ENCODE assay signal across 24 cellular contexts in the genomic region with DNA sequence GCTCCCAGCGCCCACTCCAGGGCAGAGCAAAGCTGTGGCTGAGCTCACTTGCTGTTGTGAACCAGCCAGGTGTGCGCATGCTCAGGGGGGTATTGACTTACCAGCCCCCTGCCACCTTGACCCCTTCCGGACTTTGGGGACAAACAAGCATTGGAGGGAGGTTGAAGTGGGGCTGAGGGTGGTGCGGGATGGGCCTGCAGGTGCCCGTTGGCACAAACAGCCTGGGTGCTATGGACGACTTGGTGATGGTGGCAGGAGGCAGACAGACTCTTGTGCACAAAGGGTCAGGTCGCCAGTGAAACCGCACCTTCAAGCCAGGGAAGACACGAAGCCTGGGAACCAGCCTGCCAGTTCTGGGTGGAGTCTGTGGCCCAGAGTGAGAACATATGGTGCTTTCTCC.
"Had no signal": no experiment of that assay in that cellular context is flagged by ENCODE, and none has a peak within 500 bp of the region (broad histone marks: within the 10 kb centered on the region; RNA-seq: fewer than 3 reads in every experiment).

No MANE protein-coding gene starts in this region.

- H3K36me3 ChIP-seq: ascending aorta, SJSA1 had no signal

- DNase-seq: activated CD4-positive, alpha-beta T cell treated with anti-CD3 and anti-CD28 coated beads for 48 hours; activated CD4-positive, alpha-beta T cell treated with anti-CD3 and anti-CD28 coated beads, Interleukin-2, amount 50 U/mL, for 4 hours; activated CD4-positive, CD25-positive, alpha-beta regulatory T cell treated with anti-CD3 and anti-CD28 coated beads, Interleukin-2, amount 50 U/mL, for 72 hours; activated CD8-positive, alpha-beta memory T cell treated with anti-CD3 and anti-CD28 coated beads, Interleukin-2, amount 50 U/mL, for 48 hours; activated CD8-positive, alpha-beta T cell treated with anti-CD3 and anti-CD28 coated beads, Interleukin-2, amount 10 ng/mL, durations not matched to agents 7 days and 5 days; activated effector memory CD4-positive, alpha-beta T cell treated with Interleukin-2 at 50 U/mL for 16 hours; activated naive CD4-positive, alpha-beta T cell; activated T-cell treated with anti-CD3 and anti-CD28 coated beads, Interleukin-2, amount 50 U/mL, for 1 hour; body of pancreas; Karpas-422; NCI-H1105 treated with DMSO at 0.1 percent for 48 hours; NCI-H1436 treated with DMSO at 0.1 percent for 48 hours; NCI-H1930; NCI-H2171; NCI-H2227 treated with DMSO at 0.1 percent for 48 hours; NCI-H446 treated with DMSO at 0.1 percent for 48 hours; NCI-H774; PC-3; SHP77 had no signal

- H3K9me3 ChIP-seq: ascending aorta, body of pancreas, SJSA1 had no signal

- H3K27me3 ChIP-seq: ascending aorta, body of pancreas, SJSA1 had no signal

- H3K27ac ChIP-seq: ascending aorta, body of pancreas, SJSA1 had no signal

- H3K4me3 ChIP-seq: ascending aorta, body of pancreas, SJSA1 had no signal

- FAIRE-seq: RCC 7860 had no signal

- ATAC-seq: activated CD8-positive, alpha-beta T cell treated with anti-CD3 and anti-CD28 coated beads, Interleukin-2, amount 10 ng/mL, durations not matched to agents 7 days and 5 days; body of pancreas; PC-3; SK-N-SH treated with all-trans-retinoic acid at 6 μM for 48 hours; WTC11 had no signal

- H3K4me1 ChIP-seq: ascending aorta, body of pancreas, SJSA1 had no signal
